8 cellular contexts compared by ENCODE assay signal in genomic region chr4:37666625-37667071, GRCh38. TPM values are rescaled to one million over a fixed set of nuclear protein-coding genes. Genes with fewer than 3 reads are reported as not detected.
DNase-seq lines count a peak whose midpoint lies in the region; ATAC-seq and TF ChIP-seq lines count a peak whose summit lies in the region.

No MANE protein-coding gene starts in this region.

- TF ChIP-seq CTCF in AG10803 (conservative IDR thresholded peaks at IDR 0.05; ENCODE audit: low read length) (no peak), WI38 (IDR thresholded peaks at IDR 0.05; ENCODE audit: low read depth, low read length) (peak; percentile 26; the same call in 1 of the 2 replicates), fibroblast of the aortic adventitia (IDR thresholded peaks at IDR 0.05; ENCODE audit: insufficient read depth, low read length) (peak; percentile 35), gastrocnemius medialis (IDR thresholded peaks at IDR 0.05 in 4 of 5, conservative IDR thresholded peaks at IDR 0.05 in 1 of 5) (peak in 3 of 5 experiments; percentile 35 to 45 (median 42))

- no peak for TF ChIP-seq POLR2A in gastrocnemius medialis (IDR thresholded peaks at IDR 0.05)

- no peaks in the 10 kb centered on the region for H3K9me3 ChIP-seq in gastrocnemius medialis

- H3K4me3 ChIP-seq in AG10803 (ENCODE audit: low read length) (no peak overlapping the region), WI38 (ENCODE audit: low read depth, low read length) (0 out of 2 replicates have a peak overlapping the region, but pooled peaks have one; percentile 2), fibroblast of the aortic adventitia (ENCODE audit: low read depth, low read length) (no peak overlapping the region), gastrocnemius medialis (no peak overlapping the region)

- peak; percentile 50 for ATAC-seq in HG02588 (IDR thresholded peaks at IDR 0.05; ENCODE audit: unreplicated experiment)
- ATAC-seq in gastrocnemius medialis, result peak; percentile 96

- intact Hi-C loops in gastrocnemius medialis (cut with DNase I; ENCODE audit: low total_unique reads), result loop anchor here (1.0 to 2.0 kb wide), 2 partner anchors 20 to 38 kb away; partner anchors contain the start of gene RELL1

- DNase-seq in AG10803 (ENCODE audit: low read depth), result peak; percentile 78
- peak; percentile 86 for DNase-seq in fibroblast of the aortic adventitia (ENCODE audit: low read depth)
- DNase-seq in gastrocnemius medialis, result peak; percentile 75 to 83
- no peak for DNase-seq in middle frontal gyrus (ENCODE audit: extremely low spot score, low spot score)
- no peak for DNase-seq in NCI-H1105 (lab: John Stamatoyannopoulos, UW)
- DNase-seq in activated effector memory CD4-positive, alpha-beta T cell treated with anti-CD3 and anti-CD28 coated beads, Interleukin-2, amount 50 U/mL, for 16 hours, result no peak

- H3K27me3 ChIP-seq in gastrocnemius medialis, result no peaks in the 10 kb centered on the region

- H3K27ac ChIP-seq in gastrocnemius medialis, result peak overlapping the region; percentile 72 to 83 (median 80)

- in situ Hi-C loops in gastrocnemius medialis (cut with MboI; ENCODE audit: low sequenced_read_pairs in 4 of 4), result loop anchor here in 1 of 4 donors (5.0 kb wide), 1 partner anchor 34 kb away; no protein-coding TSS in a partner anchor

- no peaks in the 10 kb centered on the region for H3K36me3 ChIP-seq in gastrocnemius medialis

- peaks cover 57 to 65% of the 10 kb centered on the region in 2 donors for H3K4me1 ChIP-seq in gastrocnemius medialis

RNA-seq across cellular contexts. Expression of gene RELL1, which starts 19.5 kb away (rescaled TPM):
- total RNA-seq in fibroblast of the aortic adventitia (ENCODE audit: low replicate concordance) (21.3 and 65.7 TPM in 2 replicates), gastrocnemius medialis (10 to 100 TPM; 13.7 to 36.3 (median 27.8) TPM)

Comparison
In these comparisons a context has a peak if more than half of its experiments do, and no peak if none do; other contexts are left out.
1. DNase-seq: peak in AG10803 (single experiment), fibroblast of the aortic adventitia (single experiment) and gastrocnemius medialis (2 of 2); none in middle frontal gyrus (single experiment), NCI-H1105 (single experiment) and activated effector memory CD4-positive, alpha-beta T cell treated with anti-CD3 and anti-CD28 coated beads, Interleukin-2, amount 50 U/mL, for 16 hours (single experiment).